ENCODE assay signal across 8 cellular contexts in the genomic region with DNA sequence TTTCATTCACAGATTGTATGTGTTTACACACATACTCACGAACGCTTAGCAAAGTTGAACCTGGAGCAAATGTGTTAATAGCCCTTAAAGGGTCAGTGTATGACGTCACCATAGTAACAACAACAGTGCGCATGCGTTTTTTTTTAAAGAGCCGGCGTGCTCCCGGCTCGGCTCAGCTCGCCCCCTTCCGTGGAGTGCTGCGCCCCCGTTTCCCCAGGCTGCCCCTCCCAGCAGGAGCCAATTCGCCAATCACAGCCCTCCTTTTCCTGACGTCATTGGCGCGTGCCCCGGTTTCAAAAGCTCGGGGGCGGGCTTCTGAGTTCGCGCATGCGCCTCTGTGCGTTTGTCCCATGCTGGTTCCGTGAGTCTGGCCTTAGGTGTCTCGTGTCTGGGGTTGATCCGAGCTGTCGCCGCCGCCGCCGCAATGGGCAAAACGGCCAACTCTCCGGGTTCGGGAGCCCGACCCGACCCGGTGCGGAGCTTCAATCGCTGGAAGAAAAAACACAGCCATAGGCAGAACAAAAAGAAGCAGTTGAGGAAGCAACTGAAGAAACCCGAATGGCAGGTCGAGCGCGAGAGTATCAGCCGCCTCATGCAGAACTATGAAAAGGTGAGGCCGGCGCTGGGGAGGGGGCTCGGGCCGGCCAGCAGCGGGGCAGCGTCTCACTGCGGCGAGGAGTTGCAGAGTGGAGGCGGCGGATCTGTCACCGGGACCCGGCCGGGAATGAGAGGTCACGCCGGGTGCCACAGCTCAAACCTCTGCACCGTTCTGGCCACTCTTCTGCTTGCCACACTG. TPM values are rescaled to one million over a fixed set of nuclear protein-coding genes. Genes with fewer than 3 reads are reported as not detected.
A peak's percentile ranks its signal among the peaks of the same experiment; 100 is the strongest.
DNase-seq lines count a peak whose midpoint lies in the region; TF ChIP-seq lines count a peak whose summit lies in the region.

A gene (plus strand): TSS at position 340 of the 796 bp plus-strand sequence. CDS start 85 bp downstream, at position 425.

- H3F3A ChIP-seq in MM.1S (ENCODE audit: insufficient read depth, low read length) (peaks cover 10% of the 10 kb centered on the region; the same call in 1 of the 2 replicates), neural cell (ENCODE audit: insufficient read depth, low read length, poor library complexity, severe bottlenecking) (no peaks in the 10 kb centered on the region)

- no peaks in the 10 kb centered on the region for H3K9me2 ChIP-seq in MM.1S (replicated peaks; ENCODE audit: insufficient read depth, low read length)
- H3K9me2 ChIP-seq in neural cell (ENCODE audit: insufficient read depth, low read length), result no peaks in the 10 kb centered on the region

- H3K4me1 ChIP-seq in HAP-1 (peaks cover 29% of the 10 kb centered on the region), MM.1S (ENCODE audit: low read length) (peaks cover 36% of the 10 kb centered on the region), stomach (peaks cover 16 to 46% (median 33%) of the 10 kb centered on the region in 4 donors)

- H3K9me3 ChIP-seq in HAP-1, result no peaks in the 10 kb centered on the region
- H3K9me3 ChIP-seq in MM.1S (replicated peaks; ENCODE audit: insufficient read depth, low read length), result no peaks in the 10 kb centered on the region
- no peaks in the 10 kb centered on the region for H3K9me3 ChIP-seq in neural cell (ENCODE audit: low read length)
- H3K9me3 ChIP-seq in stomach, result no peaks in the 10 kb centered on the region

- peak; percentile 54 for TF ChIP-seq RAD21 in neural cell (conservative IDR thresholded peaks at IDR 0.05)

- intact Hi-C loops in stomach (cut with DNase I; ENCODE audit: low total_unique reads), result loop anchor here (10.0 kb wide), 1 partner anchor 660 kb away; a partner anchor contains a TSS

- H3K36me3 ChIP-seq in HAP-1 (replicated peaks), result peaks cover 3% of the 10 kb centered on the region
- no peaks in the 10 kb centered on the region for H3K36me3 ChIP-seq in MM.1S (replicated peaks; ENCODE audit: insufficient read depth, low read length)
- H3K36me3 ChIP-seq in neural cell (ENCODE audit: insufficient read depth, low read length), result no peaks in the 10 kb centered on the region
- H3K36me3 ChIP-seq in stomach, result peaks cover 0 to 6% (median 2%) of the 10 kb centered on the region in 4 donors

- H3K9ac ChIP-seq in MM.1S (ENCODE audit: low read length) (peak within 1 kb of the TSS; percentile 82), neural cell (ENCODE audit: low read length) (peak within 1 kb of the TSS; percentile 64)

- no peak for TF ChIP-seq EP300 in neural cell (conservative IDR thresholded peaks at IDR 0.05; ENCODE audit: poor library complexity, severe bottlenecking)
- TF ChIP-seq EP300 in stomach (IDR thresholded peaks at IDR 0.05), result no peak

- H2AFZ ChIP-seq in MM.1S (ENCODE audit: low read length) (peak within 1 kb of the TSS; percentile 94), neural cell (ENCODE audit: low read depth, low read length) (peak within 1 kb of the TSS; percentile 51)

- WGBS in stomach, 5 donors, result 0 to 1% (median 0%) methylated on average over 57 to 61 of the region's 61 CpGs

- in situ Hi-C loops in G401 (cut with HindIII; ENCODE audit: low sequenced_read_pairs), result no loop called here
- in situ Hi-C loops in HAP-1 (cut with MboI; ENCODE audit: low sequenced_read_pairs), result loop anchor here (25.0 kb wide), 3 partner anchors 328 to 653 kb away; a partner anchor contains a TSS

- H3K27ac ChIP-seq in MM.1S (ENCODE audit: low read length), result peak within 1 kb of the TSS; percentile 33; the same call in 1 of the 2 replicates
- peak within 1 kb of the TSS; percentile 56 for H3K27ac ChIP-seq in neural cell (ENCODE audit: low read length)
- H3K27ac ChIP-seq in stomach, result peak within 1 kb of the TSS; percentile 58 to 84 (median 76)

- TF ChIP-seq CTCF in MM.1S (IDR thresholded peaks at IDR 0.05; ENCODE audit: low read length) (no peak; the same call in 1 of the 2 replicates), fibroblast of villous mesenchyme (IDR thresholded peaks at IDR 0.05; ENCODE audit: insufficient read depth, low read depth, low read length) (peak; percentile 14), neural cell (IDR thresholded peaks at IDR 0.05; ENCODE audit: poor library complexity, severe bottlenecking) (peak; percentile 47), stomach (IDR thresholded peaks at IDR 0.05) (peak in 1 of 7 experiments; percentile 24)

- H3K27me3 ChIP-seq in HAP-1 (ENCODE audit: low read depth) (no peaks in the 10 kb centered on the region), MM.1S (replicated peaks; ENCODE audit: insufficient read depth, low read length) (no peaks in the 10 kb centered on the region), neural cell (ENCODE audit: insufficient read depth, low read depth, low read length) (no peaks in the 10 kb centered on the region), stomach (no peaks in the 10 kb centered on the region)

- H3K4me2 ChIP-seq in MM.1S (ENCODE audit: low read depth, low read length) (peak within 1 kb of the TSS; percentile 72), neural cell (ENCODE audit: low read length) (peak within 1 kb of the TSS; percentile 86)

- no peaks in the 10 kb centered on the region for H4K20me1 ChIP-seq in MM.1S (ENCODE audit: insufficient read depth, low read length)
- no peaks in the 10 kb centered on the region for H4K20me1 ChIP-seq in neural cell (ENCODE audit: insufficient read depth)

- H3K4me3 ChIP-seq in HAP-1, result peak within 1 kb of the TSS; percentile 67
- H3K4me3 ChIP-seq in MM.1S (ENCODE audit: low read length), result peak within 1 kb of the TSS; percentile 86
- H3K4me3 ChIP-seq in fibroblast of villous mesenchyme (ENCODE audit: low read depth, low read length), result peak within 1 kb of the TSS; percentile 88
- H3K4me3 ChIP-seq in neural cell (ENCODE audit: low read length), result peak within 1 kb of the TSS; percentile 85
- peak within 1 kb of the TSS; percentile 87 to 96 (median 90) for H3K4me3 ChIP-seq in stomach

- H3K79me2 ChIP-seq in MM.1S (ENCODE audit: low read length) (peaks cover 51% of the 10 kb centered on the region), neural cell (replicated peaks; ENCODE audit: insufficient read depth, low read length) (no peaks in the 10 kb centered on the region)

- peak in 1 of 4 donors; percentile 12 for TF ChIP-seq POLR2A in stomach (IDR thresholded peaks at IDR 0.05)

- DNase-seq in G401 (ENCODE audit: low spot score), result peak; percentile 99
- DNase-seq in HAP-1 (ENCODE audit: low spot score in 2 of 2), result peak; percentile 95 to 98
- DNase-seq in MM.1S, result peak; percentile 98
- DNase-seq in SIG-M5 (lab: John Stamatoyannopoulos, UW), result peak; percentile 76
- peak; percentile 87 for DNase-seq in activated gamma-delta T cell (lab: John Stamatoyannopoulos, UW)
- peak; percentile 99 for DNase-seq in fibroblast of villous mesenchyme (ENCODE audit: low read depth)
- peak; percentile 99 for DNase-seq in stomach

TF ChIP-seq in neural cell, 6 proteins besides CTCF, POLR2A, EP300 and RAD21:
- TF ChIP-seq POLR2AphosphoS5 (IDR thresholded peaks at IDR 0.05) (peak; percentile 81), TAF1 (IDR thresholded peaks at IDR 0.05; ENCODE audit: low read depth) (peak; percentile 68), MXI1 (conservative IDR thresholded peaks at IDR 0.05; ENCODE audit: poor library complexity, severe bottlenecking) (peak; percentile 99), EZH2 (IDR thresholded peaks at IDR 0.05; ENCODE audit: borderline replicate concordance, insufficient read depth, low read length, poor library complexity, severe bottlenecking) (no peak), SMC3 (conservative IDR thresholded peaks at IDR 0.05; ENCODE audit: poor library complexity) (peak; percentile 52)
- TF ChIP-seq, protein P1, sequence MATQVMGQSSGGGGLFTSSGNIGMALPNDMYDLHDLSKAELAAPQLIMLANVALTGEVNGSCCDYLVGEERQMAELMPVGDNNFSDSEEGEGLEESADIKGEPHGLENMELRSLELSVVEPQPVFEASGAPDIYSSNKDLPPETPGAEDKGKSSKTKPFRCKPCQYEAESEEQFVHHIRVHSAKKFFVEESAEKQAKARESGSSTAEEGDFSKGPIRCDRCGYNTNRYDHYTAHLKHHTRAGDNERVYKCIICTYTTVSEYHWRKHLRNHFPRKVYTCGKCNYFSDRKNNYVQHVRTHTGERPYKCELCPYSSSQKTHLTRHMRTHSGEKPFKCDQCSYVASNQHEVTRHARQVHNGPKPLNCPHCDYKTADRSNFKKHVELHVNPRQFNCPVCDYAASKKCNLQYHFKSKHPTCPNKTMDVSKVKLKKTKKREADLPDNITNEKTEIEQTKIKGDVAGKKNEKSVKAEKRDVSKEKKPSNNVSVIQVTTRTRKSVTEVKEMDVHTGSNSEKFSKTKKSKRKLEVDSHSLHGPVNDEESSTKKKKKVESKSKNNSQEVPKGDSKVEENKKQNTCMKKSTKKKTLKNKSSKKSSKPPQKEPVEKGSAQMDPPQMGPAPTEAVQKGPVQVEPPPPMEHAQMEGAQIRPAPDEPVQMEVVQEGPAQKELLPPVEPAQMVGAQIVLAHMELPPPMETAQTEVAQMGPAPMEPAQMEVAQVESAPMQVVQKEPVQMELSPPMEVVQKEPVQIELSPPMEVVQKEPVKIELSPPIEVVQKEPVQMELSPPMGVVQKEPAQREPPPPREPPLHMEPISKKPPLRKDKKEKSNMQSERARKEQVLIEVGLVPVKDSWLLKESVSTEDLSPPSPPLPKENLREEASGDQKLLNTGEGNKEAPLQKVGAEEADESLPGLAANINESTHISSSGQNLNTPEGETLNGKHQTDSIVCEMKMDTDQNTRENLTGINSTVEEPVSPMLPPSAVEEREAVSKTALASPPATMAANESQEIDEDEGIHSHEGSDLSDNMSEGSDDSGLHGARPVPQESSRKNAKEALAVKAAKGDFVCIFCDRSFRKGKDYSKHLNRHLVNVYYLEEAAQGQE (IDR thresholded peaks at IDR 0.05; ENCODE audit: borderline replicate concordance), result peak; percentile 32

RNA-seq across cellular contexts. Expression of the gene that starts here (rescaled TPM):
- 40.1 and 40.4 TPM in 2 replicates for total RNA-seq in G401 (2014; rRNA removed; shearing (Covaris generic))
- 16.1 and 20.3 TPM in 2 replicates for total RNA-seq in fibroblast of villous mesenchyme
- polyA plus RNA-seq in neural cell, result 15.9 and 19.3 TPM in 2 replicates
- 41.8 and 49.7 TPM in 2 replicates for polyA minus RNA-seq in neural cell
- total RNA-seq in stomach, result 10 to 100 TPM; 11.6 to 22.6 (median 16.5) TPM
- polyA plus RNA-seq in stomach, result 10 to 100 TPM; 13.4 to 20.8 (median 18.8) TPM

Comparison
In these comparisons a context has a peak if more than half of its experiments do, and no peak if none do; other contexts are left out.
1. Peak in every context shown above with its lines: DNase-seq, H3K4me3 ChIP-seq and H3K27ac ChIP-seq.